ENCODE assay signal across 18 cellular contexts in genomic region chr19:28297036-28297435, GRCh38.
DNase-seq lines count a peak whose midpoint lies in the region; ATAC-seq, FAIRE-seq and TF ChIP-seq lines count a peak whose summit lies in the region.
"Had no signal": no experiment of that assay in that cellular context is flagged by ENCODE, and none has a peak within 500 bp of the region (broad histone marks: within the 10 kb centered on the region; RNA-seq: fewer than 3 reads in every experiment).

No MANE protein-coding gene starts in this region.

- peak; percentile 60 for DNase-seq in GM23248
- peak; percentile 18 for DNase-seq in astrocyte (ENCODE audit: low read depth)
- DNase-seq in fibroblast of mammary gland (ENCODE audit: low read depth) = peak; percentile 76
- no peak for DNase-seq in sciatic nerve (ENCODE audit: low spot score)
- no peak for DNase-seq in HAP-1 (ENCODE audit: low spot score in 2 of 2)
- no peak for DNase-seq in NCI-H82 (lab: John Stamatoyannopoulos, UW)
- DNase-seq: ACHN; AML-193; Calu3; CD8-positive, alpha-beta T cell; DMS79 treated with DMSO at 0.1 percent for 48 hours; GF-D8 had no signal

- H3K27ac ChIP-seq in GM23248 (peak overlapping the region; percentile 24; the same call in 1 of the 2 replicates), astrocyte (ENCODE audit: low read depth, low read length) (no peak overlapping the region)

- no peak overlapping the region for H2AFZ ChIP-seq in GM23248
- no peak overlapping the region for H2AFZ ChIP-seq in astrocyte (ENCODE audit: low read depth, low read length)
- H2AFZ ChIP-seq: GM23338 had no signal

- H3K9me2 ChIP-seq in GM23248 (ENCODE audit: insufficient read depth) = no peaks in the 10 kb centered on the region

- H3K79me2 ChIP-seq in GM23248 (ENCODE audit: insufficient read depth) = no peaks in the 10 kb centered on the region
- H3K79me2 ChIP-seq in astrocyte (ENCODE audit: insufficient read depth, low read length) = no peaks in the 10 kb centered on the region

- TF ChIP-seq CTCF in astrocyte (IDR thresholded peaks at IDR 0.05; ENCODE audit: insufficient read depth, low read depth, low read length) = no peak
- no peak for TF ChIP-seq CTCF in fibroblast of mammary gland (conservative IDR thresholded peaks at IDR 0.05; ENCODE audit: control insufficient read depth, insufficient read depth, low read depth, low read length)

- no peak for FAIRE-seq in astrocyte (lab: Jason Lieb, UNC)
- FAIRE-seq: A204.1, H54, HepG2 had no signal

- peaks cover 19% of the 10 kb centered on the region for H3K27me3 Mint-ChIP-seq in astrocyte (ENCODE audit: low read depth, unreplicated experiment)
- H3K27me3 Mint-ChIP-seq: IgD-negative memory B cell had no signal

- ATAC-seq in sciatic nerve = no peak
- ATAC-seq: CD8-positive, alpha-beta T cell; GM23338; HCT116; HepG2 had no signal

- intact Hi-C loops in sciatic nerve (cut with DNase I) = no loop called here

- H3K36me3 ChIP-seq in GM23248 (ENCODE audit: low read depth) = no peaks in the 10 kb centered on the region
- no peaks in the 10 kb centered on the region for H3K36me3 ChIP-seq in astrocyte (ENCODE audit: insufficient read depth, low read length)
- H3K36me3 ChIP-seq in HAP-1 (replicated peaks) = no peaks in the 10 kb centered on the region

- H3K27ac Mint-ChIP-seq in astrocyte (ENCODE audit: unreplicated experiment) = no peak overlapping the region
- H3K27ac Mint-ChIP-seq: CD8-positive, alpha-beta T cell; GM23338; IgD-negative memory B cell had no signal

- H3F3A ChIP-seq in GM23248 (ENCODE audit: insufficient read depth) = peaks cover 23% of the 10 kb centered on the region

- peaks cover 3% of the 10 kb centered on the region for H3K9me3 Mint-ChIP-seq in astrocyte (ENCODE audit: unreplicated experiment)
- H3K9me3 Mint-ChIP-seq: CD8-positive, alpha-beta T cell; GM23338 had no signal

- 37 to 40% methylated on average over 2 of the region's 2 CpGs for WGBS in GM23248 (ENCODE audit: low coverage in 1 of 2, low lambda C conversion rate in 2 of 2, missing lambda C conversion rate in 2 of 2), 2 experiments

- in situ Hi-C loops in GM23248 (cut with MboI) = no loop called here
- in situ Hi-C loops in HAP-1 (cut with MboI; ENCODE audit: low sequenced_read_pairs) = no loop called here

- no peaks in the 10 kb centered on the region for H3K27me3 ChIP-seq in GM23248 (replicated peaks; ENCODE audit: insufficient read depth)
- no peaks in the 10 kb centered on the region for H3K27me3 ChIP-seq in astrocyte (ENCODE audit: insufficient read depth, low read length)
- no peaks in the 10 kb centered on the region for H3K27me3 ChIP-seq in HAP-1 (ENCODE audit: low read depth)

- H3K9ac ChIP-seq in GM23248 = no peak overlapping the region
- H3K9ac ChIP-seq in astrocyte (ENCODE audit: low read length) = no peak overlapping the region

- no peaks in the 10 kb centered on the region for H3K36me3 Mint-ChIP-seq in astrocyte (ENCODE audit: low read depth, unreplicated experiment)
- H3K36me3 Mint-ChIP-seq: CD8-positive, alpha-beta T cell; IgD-negative memory B cell had no signal

- no peak overlapping the region for H3K4me3 ChIP-seq in GM23248
- H3K4me3 ChIP-seq in astrocyte (ENCODE audit: insufficient read depth, low read depth, low read length) = no peak overlapping the region
- H3K4me3 ChIP-seq in fibroblast of mammary gland (ENCODE audit: control insufficient read depth, low read depth, low read length) = no peak overlapping the region
- H3K4me3 ChIP-seq in HAP-1 = no peak overlapping the region
- H3K4me3 ChIP-seq: GM23338 had no signal

- no peak overlapping the region for H3K4me3 Mint-ChIP-seq in astrocyte (ENCODE audit: unreplicated experiment)
- H3K4me3 Mint-ChIP-seq: CD8-positive, alpha-beta T cell; GM23338; IgD-negative memory B cell had no signal

- no peaks in the 10 kb centered on the region for H4K20me1 ChIP-seq in GM23248 (ENCODE audit: insufficient read depth)
- H4K20me1 ChIP-seq in astrocyte (ENCODE audit: insufficient read depth, low read length) = no peaks in the 10 kb centered on the region

- H3K4me1 Mint-ChIP-seq in astrocyte (ENCODE audit: low read depth, unreplicated experiment) = peaks cover 15% of the 10 kb centered on the region
- H3K4me1 Mint-ChIP-seq: IgD-negative memory B cell had no signal

- no peaks in the 10 kb centered on the region for H3K9me3 ChIP-seq in GM23248 (ENCODE audit: low read depth)
- H3K9me3 ChIP-seq in astrocyte (ENCODE audit: insufficient read depth, low read depth, low read length) = no peaks in the 10 kb centered on the region
- H3K9me3 ChIP-seq in HAP-1 = no peaks in the 10 kb centered on the region

- H3K4me2 ChIP-seq in GM23248 (ENCODE audit: unreplicated experiment) = peak overlapping the region; percentile 16
- no peak overlapping the region for H3K4me2 ChIP-seq in astrocyte (ENCODE audit: low read length)
- H3K4me2 ChIP-seq: GM23338 had no signal

- H3K4me1 ChIP-seq in GM23248 (ENCODE audit: insufficient read depth) (peaks cover 31% of the 10 kb centered on the region), astrocyte (ENCODE audit: insufficient read depth, low read length) (peaks cover 5% of the 10 kb centered on the region), HAP-1 (no peaks in the 10 kb centered on the region)

Comparison
In these comparisons a context has a peak if more than half of its experiments do, and no peak if none do; other contexts are left out.
1. DNase-seq: peak in GM23248 (single experiment), astrocyte (single experiment) and fibroblast of mammary gland (single experiment); none in sciatic nerve (single experiment), HAP-1 (0 of 2) and NCI-H82 (single experiment).